ENCODE assay signal across 1 cellular context in the genomic region with DNA sequence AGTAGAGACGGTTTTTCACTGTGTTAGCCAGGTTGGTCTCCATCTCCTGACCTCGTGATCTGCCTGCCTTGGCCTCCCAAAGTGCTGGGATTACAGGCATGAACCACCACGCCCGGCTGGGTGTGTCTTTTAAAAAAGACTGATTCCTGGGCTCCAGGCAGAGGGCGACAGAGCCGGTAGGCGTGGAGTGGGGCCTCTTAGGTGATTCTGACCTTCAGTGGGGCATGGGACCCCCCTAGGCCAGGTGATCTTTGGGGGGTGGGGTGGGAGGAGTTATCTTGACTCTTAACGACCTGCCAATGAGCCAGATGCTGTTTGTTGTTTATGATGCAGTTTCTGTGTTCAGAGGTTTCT.
TF ChIP-seq lines count a peak whose summit lies in the region.

No MANE protein-coding gene starts in this region.

TF ChIP-seq in WTC11, 78 proteins besides CTCF, POLR2A, EP300 and RAD21 (continued from another document):
- TF ChIP-seq, protein P1, sequence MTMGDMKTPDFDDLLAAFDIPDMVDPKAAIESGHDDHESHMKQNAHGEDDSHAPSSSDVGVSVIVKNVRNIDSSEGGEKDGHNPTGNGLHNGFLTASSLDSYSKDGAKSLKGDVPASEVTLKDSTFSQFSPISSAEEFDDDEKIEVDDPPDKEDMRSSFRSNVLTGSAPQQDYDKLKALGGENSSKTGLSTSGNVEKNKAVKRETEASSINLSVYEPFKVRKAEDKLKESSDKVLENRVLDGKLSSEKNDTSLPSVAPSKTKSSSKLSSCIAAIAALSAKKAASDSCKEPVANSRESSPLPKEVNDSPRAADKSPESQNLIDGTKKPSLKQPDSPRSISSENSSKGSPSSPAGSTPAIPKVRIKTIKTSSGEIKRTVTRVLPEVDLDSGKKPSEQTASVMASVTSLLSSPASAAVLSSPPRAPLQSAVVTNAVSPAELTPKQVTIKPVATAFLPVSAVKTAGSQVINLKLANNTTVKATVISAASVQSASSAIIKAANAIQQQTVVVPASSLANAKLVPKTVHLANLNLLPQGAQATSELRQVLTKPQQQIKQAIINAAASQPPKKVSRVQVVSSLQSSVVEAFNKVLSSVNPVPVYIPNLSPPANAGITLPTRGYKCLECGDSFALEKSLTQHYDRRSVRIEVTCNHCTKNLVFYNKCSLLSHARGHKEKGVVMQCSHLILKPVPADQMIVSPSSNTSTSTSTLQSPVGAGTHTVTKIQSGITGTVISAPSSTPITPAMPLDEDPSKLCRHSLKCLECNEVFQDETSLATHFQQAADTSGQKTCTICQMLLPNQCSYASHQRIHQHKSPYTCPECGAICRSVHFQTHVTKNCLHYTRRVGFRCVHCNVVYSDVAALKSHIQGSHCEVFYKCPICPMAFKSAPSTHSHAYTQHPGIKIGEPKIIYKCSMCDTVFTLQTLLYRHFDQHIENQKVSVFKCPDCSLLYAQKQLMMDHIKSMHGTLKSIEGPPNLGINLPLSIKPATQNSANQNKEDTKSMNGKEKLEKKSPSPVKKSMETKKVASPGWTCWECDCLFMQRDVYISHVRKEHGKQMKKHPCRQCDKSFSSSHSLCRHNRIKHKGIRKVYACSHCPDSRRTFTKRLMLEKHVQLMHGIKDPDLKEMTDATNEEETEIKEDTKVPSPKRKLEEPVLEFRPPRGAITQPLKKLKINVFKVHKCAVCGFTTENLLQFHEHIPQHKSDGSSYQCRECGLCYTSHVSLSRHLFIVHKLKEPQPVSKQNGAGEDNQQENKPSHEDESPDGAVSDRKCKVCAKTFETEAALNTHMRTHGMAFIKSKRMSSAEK (CRISPR knock-in tag; IDR thresholded peaks at IDR 0.05; ENCODE audit: borderline replicate concordance) = no peak
- no peak for TF ChIP-seq TEAD1 (CRISPR knock-in tag; IDR thresholded peaks at IDR 0.05)
- no peak for TF ChIP-seq SMAD4 (CRISPR knock-in tag; IDR thresholded peaks at IDR 0.05)
- TF ChIP-seq MYBL2 (CRISPR knock-in tag; IDR thresholded peaks at IDR 0.05) = no peak
- TF ChIP-seq, protein P2, sequence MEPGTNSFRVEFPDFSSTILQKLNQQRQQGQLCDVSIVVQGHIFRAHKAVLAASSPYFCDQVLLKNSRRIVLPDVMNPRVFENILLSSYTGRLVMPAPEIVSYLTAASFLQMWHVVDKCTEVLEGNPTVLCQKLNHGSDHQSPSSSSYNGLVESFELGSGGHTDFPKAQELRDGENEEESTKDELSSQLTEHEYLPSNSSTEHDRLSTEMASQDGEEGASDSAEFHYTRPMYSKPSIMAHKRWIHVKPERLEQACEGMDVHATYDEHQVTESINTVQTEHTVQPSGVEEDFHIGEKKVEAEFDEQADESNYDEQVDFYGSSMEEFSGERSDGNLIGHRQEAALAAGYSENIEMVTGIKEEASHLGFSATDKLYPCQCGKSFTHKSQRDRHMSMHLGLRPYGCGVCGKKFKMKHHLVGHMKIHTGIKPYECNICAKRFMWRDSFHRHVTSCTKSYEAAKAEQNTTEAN (CRISPR knock-in tag; IDR thresholded peaks at IDR 0.05) = no peak
- no peak for TF ChIP-seq FOXK1 (CRISPR knock-in tag; IDR thresholded peaks at IDR 0.05)
- TF ChIP-seq, protein P3, sequence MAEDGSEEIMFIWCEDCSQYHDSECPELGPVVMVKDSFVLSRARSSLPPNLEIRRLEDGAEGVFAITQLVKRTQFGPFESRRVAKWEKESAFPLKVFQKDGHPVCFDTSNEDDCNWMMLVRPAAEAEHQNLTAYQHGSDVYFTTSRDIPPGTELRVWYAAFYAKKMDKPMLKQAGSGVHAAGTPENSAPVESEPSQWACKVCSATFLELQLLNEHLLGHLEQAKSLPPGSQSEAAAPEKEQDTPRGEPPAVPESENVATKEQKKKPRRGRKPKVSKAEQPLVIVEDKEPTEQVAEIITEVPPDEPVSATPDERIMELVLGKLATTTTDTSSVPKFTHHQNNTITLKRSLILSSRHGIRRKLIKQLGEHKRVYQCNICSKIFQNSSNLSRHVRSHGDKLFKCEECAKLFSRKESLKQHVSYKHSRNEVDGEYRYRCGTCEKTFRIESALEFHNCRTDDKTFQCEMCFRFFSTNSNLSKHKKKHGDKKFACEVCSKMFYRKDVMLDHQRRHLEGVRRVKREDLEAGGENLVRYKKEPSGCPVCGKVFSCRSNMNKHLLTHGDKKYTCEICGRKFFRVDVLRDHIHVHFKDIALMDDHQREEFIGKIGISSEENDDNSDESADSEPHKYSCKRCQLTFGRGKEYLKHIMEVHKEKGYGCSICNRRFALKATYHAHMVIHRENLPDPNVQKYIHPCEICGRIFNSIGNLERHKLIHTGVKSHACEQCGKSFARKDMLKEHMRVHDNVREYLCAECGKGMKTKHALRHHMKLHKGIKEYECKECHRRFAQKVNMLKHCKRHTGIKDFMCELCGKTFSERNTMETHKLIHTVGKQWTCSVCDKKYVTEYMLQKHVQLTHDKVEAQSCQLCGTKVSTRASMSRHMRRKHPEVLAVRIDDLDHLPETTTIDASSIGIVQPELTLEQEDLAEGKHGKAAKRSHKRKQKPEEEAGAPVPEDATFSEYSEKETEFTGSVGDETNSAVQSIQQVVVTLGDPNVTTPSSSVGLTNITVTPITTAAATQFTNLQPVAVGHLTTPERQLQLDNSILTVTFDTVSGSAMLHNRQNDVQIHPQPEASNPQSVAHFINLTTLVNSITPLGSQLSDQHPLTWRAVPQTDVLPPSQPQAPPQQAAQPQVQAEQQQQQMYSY (CRISPR knock-in tag; IDR thresholded peaks at IDR 0.05) = no peak
- no peak for TF ChIP-seq PRRX2 (CRISPR knock-in tag; IDR thresholded peaks at IDR 0.05)
- TF ChIP-seq NR1H2 (CRISPR knock-in tag; IDR thresholded peaks at IDR 0.05) = no peak
- TF ChIP-seq ZNF263 (CRISPR knock-in tag; IDR thresholded peaks at IDR 0.05; ENCODE audit: low read depth) = no peak
- TF ChIP-seq, protein P4, sequence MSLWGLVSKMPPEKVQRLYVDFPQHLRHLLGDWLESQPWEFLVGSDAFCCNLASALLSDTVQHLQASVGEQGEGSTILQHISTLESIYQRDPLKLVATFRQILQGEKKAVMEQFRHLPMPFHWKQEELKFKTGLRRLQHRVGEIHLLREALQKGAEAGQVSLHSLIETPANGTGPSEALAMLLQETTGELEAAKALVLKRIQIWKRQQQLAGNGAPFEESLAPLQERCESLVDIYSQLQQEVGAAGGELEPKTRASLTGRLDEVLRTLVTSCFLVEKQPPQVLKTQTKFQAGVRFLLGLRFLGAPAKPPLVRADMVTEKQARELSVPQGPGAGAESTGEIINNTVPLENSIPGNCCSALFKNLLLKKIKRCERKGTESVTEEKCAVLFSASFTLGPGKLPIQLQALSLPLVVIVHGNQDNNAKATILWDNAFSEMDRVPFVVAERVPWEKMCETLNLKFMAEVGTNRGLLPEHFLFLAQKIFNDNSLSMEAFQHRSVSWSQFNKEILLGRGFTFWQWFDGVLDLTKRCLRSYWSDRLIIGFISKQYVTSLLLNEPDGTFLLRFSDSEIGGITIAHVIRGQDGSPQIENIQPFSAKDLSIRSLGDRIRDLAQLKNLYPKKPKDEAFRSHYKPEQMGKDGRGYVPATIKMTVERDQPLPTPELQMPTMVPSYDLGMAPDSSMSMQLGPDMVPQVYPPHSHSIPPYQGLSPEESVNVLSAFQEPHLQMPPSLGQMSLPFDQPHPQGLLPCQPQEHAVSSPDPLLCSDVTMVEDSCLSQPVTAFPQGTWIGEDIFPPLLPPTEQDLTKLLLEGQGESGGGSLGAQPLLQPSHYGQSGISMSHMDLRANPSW (CRISPR knock-in tag; conservative IDR thresholded peaks at IDR 0.05; ENCODE audit: low read depth) = no peak
TF ChIP-seq in WTC11: peak in this region for 0.
